In the genomic region with DNA sequence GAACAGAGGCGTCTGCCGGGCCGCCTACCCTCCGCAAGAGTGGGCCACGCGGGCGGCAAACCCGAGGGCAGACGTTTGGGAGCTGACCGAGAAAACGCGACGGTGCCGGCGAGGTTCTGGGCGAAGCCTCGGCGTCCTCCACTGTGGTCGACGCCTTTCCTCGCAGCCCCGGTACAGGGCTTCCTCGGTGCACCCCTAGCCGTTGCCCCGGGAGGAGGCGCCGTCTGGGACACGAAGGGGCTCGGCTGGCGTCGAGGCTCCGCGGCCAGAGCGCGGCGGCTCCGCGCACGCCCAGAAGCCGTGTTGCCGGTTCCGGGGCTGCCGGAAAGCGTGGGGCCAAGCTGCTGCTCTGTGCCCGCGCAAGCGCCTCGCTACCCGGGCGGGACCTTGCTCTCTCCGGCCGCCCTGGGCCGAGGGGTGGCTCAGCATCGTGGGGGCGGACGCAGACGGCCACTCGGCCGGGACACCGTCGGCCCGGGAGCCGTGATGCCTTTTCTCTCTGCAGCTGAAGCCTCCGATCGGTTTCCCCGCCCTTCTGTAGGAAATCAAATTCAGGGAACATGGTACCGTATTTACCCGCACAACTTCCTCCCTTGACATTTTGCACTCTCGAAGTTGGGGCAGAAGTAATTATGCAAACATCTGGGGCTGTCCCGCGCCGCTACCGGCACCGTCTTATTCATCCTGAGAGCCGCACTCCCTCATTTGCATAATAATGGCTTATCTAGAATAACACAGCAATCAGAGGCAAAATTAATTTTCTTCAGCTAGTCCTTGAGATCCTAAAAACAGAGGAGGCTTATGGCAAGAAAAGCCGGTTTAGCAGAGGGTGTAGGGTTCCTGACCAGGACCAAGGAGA, we compare ENCODE assay signal across 9 cellular contexts.
DNase-seq lines count a peak whose midpoint lies in the region; ATAC-seq, FAIRE-seq and TF ChIP-seq lines count a peak whose summit lies in the region.
"Had no signal": no experiment of that assay in that cellular context is flagged by ENCODE, and none has a peak within 500 bp of the region (broad histone marks: within the 10 kb centered on the region; RNA-seq: fewer than 3 reads in every experiment).

No MANE protein-coding gene starts in this region.

- no peaks in the 10 kb centered on the region for H3K27me3 ChIP-seq in SU-DHL-6 (ENCODE audit: low read length)

- peak overlapping the region; percentile 40; the same call in 1 of the 2 replicates for H3K9ac ChIP-seq in SU-DHL-6 (ENCODE audit: low read length)

- peak overlapping the region; percentile 52 for H3K4me2 ChIP-seq in SU-DHL-6 (ENCODE audit: low read depth, low read length, poor library complexity, severe bottlenecking)
- H3K4me2 ChIP-seq: A549 had no signal

- H3K4me3 ChIP-seq in SU-DHL-6 (ENCODE audit: insufficient read depth, low read length, poor library complexity, severe bottlenecking) = peak overlapping the region; percentile 22
- H3K4me3 ChIP-seq: A549 had no signal

- no peaks in the 10 kb centered on the region for H3K9me3 Mint-ChIP-seq in dendritic cell treated with granulocyte-macrophage colony-stimulating factor and Interleukin-4, amounts not matched to agents 40 ng/mL and 50 ng/mL, for 4 days

- no peaks in the 10 kb centered on the region for H3K36me3 Mint-ChIP-seq in dendritic cell treated with granulocyte-macrophage colony-stimulating factor and Interleukin-4, amounts not matched to agents 40 ng/mL and 50 ng/mL, for 4 days (ENCODE audit: low read depth)

- no peaks in the 10 kb centered on the region for H3K9me2 ChIP-seq in SU-DHL-6 (replicated peaks; ENCODE audit: insufficient read depth, low read length)

- DNase-seq in NCI-H146 (lab: John Stamatoyannopoulos, UW) (peak; percentile 25), NCI-H146 treated with DMSO at 0.1 percent for 48 hours (lab: John Stamatoyannopoulos, UW; ENCODE audit: unreplicated experiment) (no peak), urothelium cell line (ENCODE audit: low spot score) (no peak), hippocampal formation (lab: John Stamatoyannopoulos, UW) (no peak)
- peak; percentile 45 to 65 (median 58) for DNase-seq in stimulated activated CD4-positive, alpha-beta T cell treated with anti-CD3 and anti-CD28 coated beads, Interleukin-1b, Interleukin-23, amount 100 ng/mL, for 24 hours (ENCODE audit: low read depth in 4 of 4, low spot score in 1 of 4)

- H3K9me3 ChIP-seq in SU-DHL-6 (ENCODE audit: insufficient read depth, low read length) = no peaks in the 10 kb centered on the region
- H3K9me3 ChIP-seq: A549 had no signal

- no peaks in the 10 kb centered on the region for H4K20me1 ChIP-seq in SU-DHL-6 (ENCODE audit: low read depth, low read length)

- intact Hi-C loops in dendritic cell treated with granulocyte-macrophage colony-stimulating factor and Interleukin-4, amounts not matched to agents 40 ng/mL and 50 ng/mL, for 4 days (cut with micrococcal nuclease) = no loop called here

- peak; percentile 65 for ATAC-seq in HG02981 (IDR thresholded peaks at IDR 0.05; ENCODE audit: unreplicated experiment)
- ATAC-seq: A549 had no signal

- H3K27ac Mint-ChIP-seq in dendritic cell treated with granulocyte-macrophage colony-stimulating factor and Interleukin-4, amounts not matched to agents 40 ng/mL and 50 ng/mL, for 4 days = peak overlapping the region; percentile 40

- H3F3A ChIP-seq in SU-DHL-6 (ENCODE audit: insufficient read depth) = peaks cover 7% of the 10 kb centered on the region

- peaks cover 98% of the 10 kb centered on the region for H3K27me3 Mint-ChIP-seq in dendritic cell treated with granulocyte-macrophage colony-stimulating factor and Interleukin-4, amounts not matched to agents 40 ng/mL and 50 ng/mL, for 4 days

- no peaks in the 10 kb centered on the region for H3K79me2 ChIP-seq in SU-DHL-6 (ENCODE audit: insufficient read depth, low read length)

- H3K4me3 Mint-ChIP-seq in dendritic cell treated with granulocyte-macrophage colony-stimulating factor and Interleukin-4, amounts not matched to agents 40 ng/mL and 50 ng/mL, for 4 days = peak overlapping the region; percentile 65

- H3K36me3 ChIP-seq in SU-DHL-6 (ENCODE audit: low read length) = no peaks in the 10 kb centered on the region

- H2AFZ ChIP-seq in SU-DHL-6 (ENCODE audit: low read depth, low read length, severe bottlenecking) = peak overlapping the region; percentile 37

- TF ChIP-seq CTCF in SU-DHL-6 (IDR thresholded peaks at IDR 0.05; ENCODE audit: insufficient read depth, low read length, poor library complexity, severe bottlenecking) = no peak

- FAIRE-seq in urothelium cell line (lab: Jason Lieb, UNC) = no peak
- FAIRE-seq: A549 had no signal

- H3K4me1 Mint-ChIP-seq in dendritic cell treated with granulocyte-macrophage colony-stimulating factor and Interleukin-4, amounts not matched to agents 40 ng/mL and 50 ng/mL, for 4 days (ENCODE audit: low read depth) = peaks cover 72% of the 10 kb centered on the region

- no peak overlapping the region for H3K27ac ChIP-seq in SU-DHL-6 (ENCODE audit: low read depth, low read length)
- H3K27ac ChIP-seq: A549 had no signal

Comparison
In these comparisons a context has a peak if more than half of its experiments do, and no peak if none do; other contexts are left out.
1. DNase-seq: peak in NCI-H146 (single experiment) and stimulated activated CD4-positive, alpha-beta T cell treated with anti-CD3 and anti-CD28 coated beads, Interleukin-1b, Interleukin-23, amount 100 ng/mL, for 24 hours (4 of 4); none in NCI-H146 treated with DMSO at 0.1 percent for 48 hours (single experiment), urothelium cell line (single experiment) and hippocampal formation (0 of 2).